8 cellular contexts compared by ENCODE assay signal in the genomic region with DNA sequence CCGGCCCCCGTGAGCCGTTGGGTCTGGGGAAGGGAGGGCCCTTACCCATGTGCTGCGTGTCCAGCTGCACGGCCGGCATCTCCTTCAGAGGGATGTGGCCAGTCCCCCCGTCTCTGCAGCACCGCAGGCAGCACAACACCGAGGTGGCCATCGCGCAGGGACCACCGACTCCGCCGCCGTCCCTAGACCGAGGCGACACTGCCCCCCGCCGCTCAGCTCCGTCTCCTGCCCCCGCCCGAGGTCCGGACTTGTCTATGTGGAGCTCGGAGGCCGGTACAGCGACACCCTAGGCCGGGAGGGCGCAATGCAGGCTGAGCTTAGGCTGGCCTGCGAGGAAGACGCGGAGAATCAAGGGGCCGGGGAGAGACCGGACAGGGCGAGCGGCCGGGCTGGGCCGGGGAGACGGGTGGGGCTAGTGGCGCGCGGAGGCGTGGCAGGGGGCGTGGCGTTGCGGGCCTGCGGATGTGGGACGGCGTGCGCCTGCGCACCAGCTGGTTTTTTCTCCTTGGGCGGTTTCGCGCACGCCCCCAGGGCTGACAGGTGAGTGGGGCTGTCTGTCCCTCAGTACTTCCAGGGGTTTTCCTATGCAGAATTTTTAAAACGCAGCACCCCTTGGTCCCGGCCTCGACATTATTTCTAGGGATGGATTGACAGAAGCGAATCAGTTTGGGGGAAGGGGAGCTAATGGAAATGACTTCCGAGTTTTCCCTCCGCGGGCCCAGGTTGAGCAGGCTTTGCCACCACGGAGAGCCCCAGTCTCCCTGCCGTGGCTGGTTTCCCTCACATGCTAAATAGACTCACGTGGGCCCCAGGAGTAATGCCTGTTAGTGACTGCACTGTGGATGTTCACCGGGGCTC. TPM values are rescaled to one million over a fixed set of nuclear protein-coding genes. Genes with fewer than 3 reads are reported as not detected.
DNase-seq lines count a peak whose midpoint lies in the region; ATAC-seq, FAIRE-seq and TF ChIP-seq lines count a peak whose summit lies in the region.

A gene with protein sequence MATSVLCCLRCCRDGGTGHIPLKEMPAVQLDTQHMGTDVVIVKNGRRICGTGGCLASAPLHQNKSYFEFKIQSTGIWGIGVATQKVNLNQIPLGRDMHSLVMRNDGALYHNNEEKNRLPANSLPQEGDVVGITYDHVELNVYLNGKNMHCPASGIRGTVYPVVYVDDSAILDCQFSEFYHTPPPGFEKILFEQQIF (minus strand): TSS at position 256 of the 858 bp plus-strand sequence. CDS start 105 bp downstream, at position 151.

- H3K27me3 ChIP-seq in astrocyte (ENCODE audit: insufficient read depth, low read length) (no peaks in the 10 kb centered on the region), vagina (no peaks in the 10 kb centered on the region)

- intact Hi-C loops in vagina (cut with DNase I): no loop called here

- H3K36me3 Mint-ChIP-seq in T-helper 2 cell treated with Interferon-gamma antibody and Interleukin-4, amounts not matched to agents 5 μg/mL and 100 μg/mL, for 36 hours (ENCODE audit: low read depth): no peaks in the 10 kb centered on the region
- peaks cover 3% of the 10 kb centered on the region for H3K36me3 Mint-ChIP-seq in astrocyte (ENCODE audit: low read depth, unreplicated experiment)

- H3K9me3 Mint-ChIP-seq in T-helper 2 cell treated with Interferon-gamma antibody and Interleukin-4, amounts not matched to agents 5 μg/mL and 100 μg/mL, for 36 hours: no peaks in the 10 kb centered on the region
- no peaks in the 10 kb centered on the region for H3K9me3 Mint-ChIP-seq in astrocyte (ENCODE audit: unreplicated experiment)

- peak; percentile 91 for DNase-seq in GM18507 (ENCODE audit: extremely low spot score, insufficient read length, low read depth)
- DNase-seq in NCI-H187 treated with DMSO at 0.1 percent for 48 hours (lab: John Stamatoyannopoulos, UW): peak; percentile 74
- DNase-seq in T-helper 2 cell treated with Interferon-gamma antibody and Interleukin-4, amounts not matched to agents 5 μg/mL and 100 μg/mL, for 36 hours (ENCODE audit: low spot score): peak; percentile 96
- DNase-seq in astrocyte (ENCODE audit: low read depth): peak; percentile 94
- DNase-seq in hepatic stellate cell (ENCODE audit: low spot score): peak; percentile 92
- peak; percentile 98 for DNase-seq in putamen (ENCODE audit: low spot score)
- DNase-seq in vagina (ENCODE audit: extremely low spot score in 2 of 2): peak; percentile 95 to 98

- H3K27me3 Mint-ChIP-seq in T-helper 2 cell treated with Interferon-gamma antibody and Interleukin-4, amounts not matched to agents 5 μg/mL and 100 μg/mL, for 36 hours (ENCODE audit: low read depth): peaks cover 10% of the 10 kb centered on the region
- no peaks in the 10 kb centered on the region for H3K27me3 Mint-ChIP-seq in astrocyte (ENCODE audit: low read depth, unreplicated experiment)

- H3K4me3 Mint-ChIP-seq in T-helper 2 cell treated with Interferon-gamma antibody and Interleukin-4, amounts not matched to agents 5 μg/mL and 100 μg/mL, for 36 hours: peak within 1 kb of the TSS; percentile 88
- peak within 1 kb of the TSS; percentile 98 for H3K4me3 Mint-ChIP-seq in astrocyte (ENCODE audit: unreplicated experiment)

- peaks cover 5% of the 10 kb centered on the region for H3K4me1 ChIP-seq in astrocyte (ENCODE audit: insufficient read depth, low read length)
- H3K4me1 ChIP-seq in vagina: peaks cover 24% of the 10 kb centered on the region

- H3K9me3 ChIP-seq in astrocyte (ENCODE audit: insufficient read depth, low read depth, low read length) (no peaks in the 10 kb centered on the region), vagina (no peaks in the 10 kb centered on the region)

- H3K4me3 ChIP-seq in astrocyte (ENCODE audit: insufficient read depth, low read depth, low read length) (peak within 1 kb of the TSS; percentile 82), vagina (peak within 1 kb of the TSS; percentile 64 to 86)

- FAIRE-seq in GM18507 (lab: Jason Lieb, UNC) (peak; percentile 97), astrocyte (lab: Jason Lieb, UNC) (no peak)

- peaks cover 37% of the 10 kb centered on the region for H3K79me2 ChIP-seq in astrocyte (ENCODE audit: insufficient read depth, low read length)

- peak within 1 kb of the TSS; percentile 95 for H3K4me2 ChIP-seq in astrocyte (ENCODE audit: low read length)

- H3K36me3 ChIP-seq in astrocyte (ENCODE audit: insufficient read depth, low read length) (no peaks in the 10 kb centered on the region), vagina (no peaks in the 10 kb centered on the region)

- peak; percentile 47 for TF ChIP-seq CTCF in astrocyte (IDR thresholded peaks at IDR 0.05; ENCODE audit: insufficient read depth, low read depth, low read length)
- peak in 2 of 3 experiments; percentile 88 to 97 for TF ChIP-seq CTCF in vagina (IDR thresholded peaks at IDR 0.05)

- H3K4me1 Mint-ChIP-seq in T-helper 2 cell treated with Interferon-gamma antibody and Interleukin-4, amounts not matched to agents 5 μg/mL and 100 μg/mL, for 36 hours (ENCODE audit: low read depth): peaks cover 5% of the 10 kb centered on the region
- peaks cover 8% of the 10 kb centered on the region for H3K4me1 Mint-ChIP-seq in astrocyte (ENCODE audit: low read depth, unreplicated experiment)

- ATAC-seq in HG02973 (IDR thresholded peaks at IDR 0.05; ENCODE audit: unreplicated experiment): peak; percentile 99

- peaks cover 7% of the 10 kb centered on the region for H4K20me1 ChIP-seq in astrocyte (ENCODE audit: insufficient read depth, low read length)

- peak within 1 kb of the TSS; percentile 74 for H3K27ac ChIP-seq in astrocyte (ENCODE audit: low read depth, low read length)
- H3K27ac ChIP-seq in vagina: peak within 1 kb of the TSS; percentile 70

- peak within 1 kb of the TSS; percentile 83 for H3K27ac Mint-ChIP-seq in T-helper 2 cell treated with Interferon-gamma antibody and Interleukin-4, amounts not matched to agents 5 μg/mL and 100 μg/mL, for 36 hours
- peak within 1 kb of the TSS; percentile 94 for H3K27ac Mint-ChIP-seq in astrocyte (ENCODE audit: unreplicated experiment)

- peak within 1 kb of the TSS; percentile 90 for H3K9ac ChIP-seq in astrocyte (ENCODE audit: low read length)

- peak within 1 kb of the TSS; percentile 92 for H2AFZ ChIP-seq in astrocyte (ENCODE audit: low read depth, low read length)

- no peak for TF ChIP-seq POLR2A in vagina (IDR thresholded peaks at IDR 0.05)

RNA-seq across cellular contexts. Expression of the gene that starts here (rescaled TPM):
- total RNA-seq in astrocyte (10.3 and 11.5 TPM in 2 replicates), vagina (5.4 TPM)

Comparison
In these comparisons a context has a peak if more than half of its experiments do, and no peak if none do; other contexts are left out.
1. Peak in every context shown above with its lines: DNase-seq, ATAC-seq, H3K4me3 ChIP-seq and H3K27ac ChIP-seq.